ENCODE assay signal across 8 cellular contexts in genomic region chr1:6601049-6601864, GRCh38. TPM values are rescaled to one million over a fixed set of nuclear protein-coding genes. Genes with fewer than 3 reads are reported as not detected.
DNase-seq lines count a peak whose midpoint lies in the region; ATAC-seq and TF ChIP-seq lines count a peak whose summit lies in the region.

No MANE protein-coding gene starts in this region.

- H3K9ac ChIP-seq in iPS-20b (ENCODE audit: low read depth, low read length) (peak overlapping the region; percentile 84), skeletal muscle tissue (ENCODE audit: low read depth in 1 of 3, low read length in 3 of 3) (peak overlapping the region; percentile 94 to 100 (median 99))

- H3K36me3 ChIP-seq in WERI-Rb-1 = peaks cover 40% of the 10 kb centered on the region
- peaks cover 27% of the 10 kb centered on the region for H3K36me3 ChIP-seq in iPS-20b (ENCODE audit: insufficient read depth, low read depth, low read length)
- peaks cover 27 to 37% (median 30%) of the 10 kb centered on the region in 3 donors for H3K36me3 ChIP-seq in skeletal muscle tissue (ENCODE audit: control insufficient read depth in 3 of 3, insufficient read depth in 3 of 3, low read length in 3 of 3)

- peaks cover 12% of the 10 kb centered on the region for H3K4me1 ChIP-seq in iPS-20b (ENCODE audit: insufficient read depth, low read length)
- peaks cover 59 to 79% (median 62%) of the 10 kb centered on the region in 3 donors for H3K4me1 ChIP-seq in skeletal muscle tissue (ENCODE audit: control insufficient read depth in 3 of 3, insufficient read depth in 3 of 3, low read length in 3 of 3)

- 0 out of 2 replicates have a peak, but pooled peaks have one; percentile 14 for TF ChIP-seq CTCF in WERI-Rb-1 (IDR thresholded peaks at IDR 0.05; ENCODE audit: low read depth, low read length)

- no peak for ATAC-seq in GM19455 (IDR thresholded peaks at IDR 0.05; ENCODE audit: unreplicated experiment)

- H3K4me3 ChIP-seq in WERI-Rb-1 (ENCODE audit: low read depth, low read length) (peak overlapping the region; percentile 69), iPS-20b (ENCODE audit: low read length) (peak overlapping the region; percentile 93), skeletal muscle tissue (ENCODE audit: low read length in 3 of 3) (peak overlapping the region; percentile 91 to 97 (median 97))

- H3K27me3 ChIP-seq in WERI-Rb-1 (ENCODE audit: insufficient read depth, low read depth, severe bottlenecking) = no peaks in the 10 kb centered on the region
- peaks cover 13% of the 10 kb centered on the region; the same call in 1 of the 2 replicates for H3K27me3 ChIP-seq in iPS-20b (ENCODE audit: insufficient read depth, low read length)
- H3K27me3 ChIP-seq in skeletal muscle tissue (ENCODE audit: control insufficient read depth in 3 of 3, insufficient read depth in 3 of 3, low read length in 3 of 3) = no peaks in the 10 kb centered on the region

- in situ Hi-C loops in T47D (cut with HindIII; ENCODE audit: low pct_unique_long_range_greater_than_20kb, low sequenced_read_pairs) = no loop called here

- DNase-seq in AML-193 (lab: John Stamatoyannopoulos, UW) (peak; percentile 91 to 93), GM19240 (ENCODE audit: insufficient read length, low spot score) (peak; percentile 55), Kasumi-1 (lab: John Stamatoyannopoulos, UW) (peak; percentile 58 to 76), WERI-Rb-1 (no peak), T47D (ENCODE audit: low read depth in 1 of 2, low spot score in 1 of 2) (peak; percentile 59 to 72)

- H3K27ac ChIP-seq in WERI-Rb-1 (peak overlapping the region; percentile 74), iPS-20b (ENCODE audit: low read length) (no peak overlapping the region), skeletal muscle tissue (ENCODE audit: low read depth, low read length) (peak overlapping the region; percentile 98)

- H3K9me3 ChIP-seq in WERI-Rb-1 (ENCODE audit: severe bottlenecking) (no peaks in the 10 kb centered on the region), iPS-20b (ENCODE audit: insufficient read depth, low read depth, low read length) (no peaks in the 10 kb centered on the region), skeletal muscle tissue (ENCODE audit: control insufficient read depth in 3 of 3, low read length in 3 of 3) (no peaks in the 10 kb centered on the region)

RNA-seq across cellular contexts. Expression of gene KLHL21, which starts 1.4 kb away (rescaled TPM):
- total RNA-seq in skeletal muscle tissue = 27.1 TPM

RNA-seq across cellular contexts. Expression of gene PHF13, which starts 12.3 kb away (rescaled TPM):
- total RNA-seq in skeletal muscle tissue = 17.7 TPM

RNA-seq across cellular contexts. Expression of gene ZBTB48, which starts 21.5 kb away (rescaled TPM):
- total RNA-seq in skeletal muscle tissue = 10.4 TPM

RNA-seq across cellular contexts. Expression of gene THAP3, which starts 23.4 kb away (rescaled TPM):
- 25.6 TPM for total RNA-seq in skeletal muscle tissue

RNA-seq across cellular contexts. Expression of gene TAS1R1, which starts 46.1 kb away (rescaled TPM):
- total RNA-seq in skeletal muscle tissue = 5.7 TPM
